Comparison of ENCODE assay signal across 1 cellular context in the genomic region with DNA sequence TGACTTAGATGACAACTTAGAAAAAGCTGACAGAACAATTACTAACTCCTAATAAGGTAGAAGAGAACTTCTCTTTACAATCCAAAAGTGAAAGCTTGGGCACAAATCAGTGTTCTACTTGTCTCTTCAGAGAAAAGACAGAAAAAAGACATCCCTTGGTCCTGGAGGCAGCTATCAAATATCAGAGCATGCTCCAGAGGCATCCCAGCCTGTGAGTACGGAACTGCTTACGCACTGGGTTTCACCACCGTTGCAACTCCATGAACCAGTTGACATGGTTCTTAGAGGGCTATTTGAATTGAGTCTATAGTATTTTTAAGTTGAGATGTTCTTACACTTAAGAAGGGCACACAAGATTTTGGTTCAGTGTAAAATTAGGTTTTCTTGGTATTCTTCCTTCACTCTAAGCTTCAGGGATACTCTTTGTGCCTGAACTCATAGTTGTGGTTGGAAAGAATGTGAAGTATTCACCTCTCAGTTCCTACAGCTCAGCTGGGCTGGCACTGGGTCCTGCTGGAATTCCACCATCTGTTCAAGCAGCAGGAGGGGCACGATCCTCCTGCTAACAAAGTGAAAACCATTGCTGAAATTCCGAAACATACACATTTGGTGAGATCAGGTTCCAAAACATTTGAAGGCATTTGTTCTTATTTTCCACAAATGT.
TF ChIP-seq lines count a peak whose summit lies in the region.

No MANE protein-coding gene starts in this region.

TF ChIP-seq in H1, 55 proteins besides CTCF, POLR2A, EP300 and RAD21:
- no peak for TF ChIP-seq SAP30 (IDR thresholded peaks at IDR 0.05; ENCODE audit: insufficient read depth, insufficient replicate concordance, low read length)
- TF ChIP-seq TCF12 (IDR thresholded peaks at IDR 0.05; ENCODE audit: low read depth, low read length), result peak; percentile 90
- TF ChIP-seq SIN3A (conservative IDR thresholded peaks at IDR 0.05 in 1 of 2, IDR thresholded peaks at IDR 0.05 in 1 of 2; ENCODE audit: low read depth in 1 of 2, low read length in 2 of 2), result peak in 1 of 2 experiments; percentile 61; a peak in 1 of 4 replicates
- peak; percentile 97 for TF ChIP-seq TEAD4 (IDR thresholded peaks at IDR 0.05; ENCODE audit: low read depth, low read length)
